Comparison of ENCODE assay signal across 28 cellular contexts in the genomic region with DNA sequence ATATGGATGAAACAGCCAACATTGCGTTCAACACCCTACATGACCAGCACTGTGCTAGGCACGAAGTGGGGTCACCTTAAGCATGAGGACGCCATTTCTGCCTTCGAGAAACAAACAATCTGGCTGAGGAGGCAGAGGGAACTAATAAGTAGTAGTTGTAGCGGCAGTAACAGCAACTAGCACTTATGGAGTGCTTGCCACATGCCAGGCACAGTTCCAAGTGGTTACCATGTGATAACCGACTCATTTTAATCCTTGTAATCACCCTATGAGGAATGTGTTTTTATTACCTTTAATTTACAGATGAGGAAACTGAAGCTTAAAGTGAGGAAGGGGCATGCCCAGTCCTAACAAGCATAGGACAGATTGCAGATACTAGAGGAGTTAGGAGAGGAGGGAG. TPM values are rescaled to one million over a fixed set of nuclear protein-coding genes. Genes with fewer than 3 reads are reported as not detected.
DNase-seq lines count a peak whose midpoint lies in the region; FAIRE-seq and TF ChIP-seq lines count a peak whose summit lies in the region.
"Had no signal": no experiment of that assay in that cellular context is flagged by ENCODE, and none has a peak within 500 bp of the region (broad histone marks: within the 10 kb centered on the region; RNA-seq: fewer than 3 reads in every experiment).

No MANE protein-coding gene starts in this region.

- no peak overlapping the region for H3K4me3 ChIP-seq in keratinocyte (ENCODE audit: control insufficient read depth in 2 of 3, extremely low read depth in 1 of 3, insufficient read depth in 2 of 3, low read depth in 1 of 3, low read length in 3 of 3)
- H3K4me3 ChIP-seq: prostate gland, SK-N-MC, smooth muscle cell had no signal

- no peaks in the 10 kb centered on the region for H3K36me3 Mint-ChIP-seq in endothelial cell (ENCODE audit: low read depth, unreplicated experiment)

- DNase-seq in DMS 273 (lab: John Stamatoyannopoulos, UW; ENCODE audit: unreplicated experiment) (peak; percentile 55), DMS 273 treated with DMSO at 0.1 percent for 48 hours (lab: John Stamatoyannopoulos, UW) (no peak), NCI-H1694 (lab: John Stamatoyannopoulos, UW) (peak; percentile 69), astrocyte of the hippocampus (ENCODE audit: low read depth, low spot score) (peak; percentile 67), keratinocyte (ENCODE audit: low read depth, low spot score) (no peak), endothelial cell (ENCODE audit: low spot score) (no peak), MV-4-11 (lab: John Stamatoyannopoulos, UW) (no peak)
- no peak for DNase-seq in central memory CD4-positive, alpha-beta T cell
- DNase-seq: activated CD4-positive, CD25-positive, alpha-beta regulatory T cell; activated CD8-positive, alpha-beta T cell treated with anti-CD3 and anti-CD28 coated beads for 36 hours; activated naive CD4-positive, alpha-beta T cell treated with anti-CD3 and anti-CD28 coated beads for 36 hours; activated T-cell treated with anti-CD3 and anti-CD28 coated beads, Interleukin-2, amount 50 U/mL, for 24 hours; BE2C; endodermal cell; Kasumi-1; NCI-H1436 treated with DMSO at 0.1 percent for 48 hours; NCI-H748 treated with DMSO at 0.1 percent for 48 hours; stimulated activated CD4-positive, alpha-beta T cell treated with anti-CD3 and anti-CD28 coated beads, Interleukin-4, amount 100 ng/mL, for 24 hours had no signal

- H3K27ac Mint-ChIP-seq in endothelial cell (ENCODE audit: unreplicated experiment) = no peak overlapping the region
- H3K27ac Mint-ChIP-seq: activated CD8-positive, alpha-beta T cell treated with anti-CD3 and anti-CD28 coated beads for 36 hours; activated naive CD4-positive, alpha-beta T cell treated with anti-CD3 and anti-CD28 coated beads for 36 hours; activated T-cell treated with anti-CD3 and anti-CD28 coated beads, Interleukin-2, amount 50 U/mL, for 24 hours; endodermal cell had no signal

- no peaks in the 10 kb centered on the region for H3K79me2 ChIP-seq in keratinocyte (ENCODE audit: control insufficient read depth, insufficient read depth, low read length)

- no peaks in the 10 kb centered on the region for H3K9me3 Mint-ChIP-seq in endothelial cell (ENCODE audit: unreplicated experiment)
- H3K9me3 Mint-ChIP-seq: activated CD8-positive, alpha-beta T cell treated with anti-CD3 and anti-CD28 coated beads for 36 hours; activated naive CD4-positive, alpha-beta T cell treated with anti-CD3 and anti-CD28 coated beads for 36 hours; activated T-cell treated with anti-CD3 and anti-CD28 coated beads, Interleukin-2, amount 50 U/mL, for 24 hours; endodermal cell; neural crest cell had no signal

- no peaks in the 10 kb centered on the region for H3K9me3 ChIP-seq in keratinocyte (ENCODE audit: control insufficient read depth, low read depth, low read length)
- H3K9me3 ChIP-seq: BE2C, prostate gland had no signal

- peak; percentile 20 for FAIRE-seq in keratinocyte (lab: Jason Lieb, UNC)
- FAIRE-seq: colon, frontal cortex, G401.6, H54, urothelium cell line had no signal

- dilution Hi-C loops in keratinocyte (cut with MboI; ENCODE audit: extremely low pct_ligation_motif_present, low sequenced_read_pairs) = no loop called here

- no peaks in the 10 kb centered on the region for H4K20me1 ChIP-seq in keratinocyte (ENCODE audit: control insufficient read depth, extremely low read depth, insufficient read depth, low read length)

- peaks cover 13% of the 10 kb centered on the region for H3K4me1 ChIP-seq in keratinocyte (ENCODE audit: control insufficient read depth, extremely low read depth, insufficient read depth, low read length)
- H3K4me1 ChIP-seq: BE2C, prostate gland had no signal

- no peaks in the 10 kb centered on the region for H3K4me1 Mint-ChIP-seq in endothelial cell (ENCODE audit: unreplicated experiment)
- H3K4me1 Mint-ChIP-seq: endodermal cell, neural crest cell had no signal

- no peak overlapping the region for H2AFZ ChIP-seq in keratinocyte (ENCODE audit: control insufficient read depth, low read length)

- no peak overlapping the region for H3K4me3 Mint-ChIP-seq in endothelial cell (ENCODE audit: unreplicated experiment)
- H3K4me3 Mint-ChIP-seq: activated CD8-positive, alpha-beta T cell treated with anti-CD3 and anti-CD28 coated beads for 36 hours; activated naive CD4-positive, alpha-beta T cell treated with anti-CD3 and anti-CD28 coated beads for 36 hours; activated T-cell treated with anti-CD3 and anti-CD28 coated beads, Interleukin-2, amount 50 U/mL, for 24 hours; endodermal cell; neural crest cell had no signal

- no peaks in the 10 kb centered on the region for H3K9me1 ChIP-seq in keratinocyte (ENCODE audit: control insufficient read depth, extremely low read depth, insufficient read depth, low read length)

- H3K36me3 ChIP-seq in keratinocyte (ENCODE audit: control insufficient read depth in 2 of 2, extremely low read depth in 1 of 2, insufficient read depth in 2 of 2, low read length in 2 of 2) = no peaks in the 10 kb centered on the region
- H3K36me3 ChIP-seq: BE2C, prostate gland had no signal

- no peak overlapping the region for H3K4me2 ChIP-seq in keratinocyte (ENCODE audit: control insufficient read depth, extremely low read depth, insufficient read depth, low read depth, low read length)
- H3K4me2 ChIP-seq: smooth muscle cell had no signal

- H3K27me3 Mint-ChIP-seq in endothelial cell (ENCODE audit: unreplicated experiment) = peaks cover 1% of the 10 kb centered on the region

- TF ChIP-seq CTCF in keratinocyte (optimal IDR thresholded peaks at IDR 0.05 in 1 of 3, IDR thresholded peaks at IDR 0.05 in 1 of 3, conservative IDR thresholded peaks at IDR 0.05 in 1 of 3; ENCODE audit: extremely low read depth in 1 of 3, insufficient read depth in 2 of 3, low read length in 3 of 3) (no peak), endothelial cell (IDR thresholded peaks at IDR 0.05; ENCODE audit: unreplicated experiment) (no peak)

- H3K9ac ChIP-seq in keratinocyte (ENCODE audit: control insufficient read depth, extremely low read depth, insufficient read depth, low read length) = no peak overlapping the region

- H3K27me3 ChIP-seq in keratinocyte (ENCODE audit: control insufficient read depth, extremely low read depth, insufficient read depth, low read length) = no peaks in the 10 kb centered on the region
- H3K27me3 ChIP-seq: BE2C had no signal

- H3K27ac ChIP-seq in keratinocyte (ENCODE audit: control insufficient read depth, insufficient read depth, low read length) = no peak overlapping the region
- H3K27ac ChIP-seq: 22Rv1, prostate gland, SK-N-MC had no signal

RNA-seq across cellular contexts. Expression of a gene that starts 33.7 kb away (rescaled TPM):
- polyA plus RNA-seq in keratinocyte = 0.21 to 0.73 TPM (median 0.63 TPM) in 3 replicates
- 0.52 TPM for polyA plus RNA-seq in keratinocyte (2011; ENCODE audit: low read depth)
- 0.56 and 0.61 TPM in 2 replicates for polyA plus RNA-seq in keratinocyte (2011; cell fraction: cytosol; rRNA removed)
- 0.65 and 0.69 TPM in 2 replicates for polyA plus RNA-seq in keratinocyte (2011; cell fraction: nucleus; rRNA removed)
- polyA plus RNA-seq in keratinocyte (2012; ENCODE audit: low replicate concordance) = 0.61 and 0.66 TPM in 2 replicates
- 1.3 to 3.7 TPM (median 3.7 TPM) in 3 replicates for polyA minus RNA-seq in keratinocyte
- polyA minus RNA-seq in keratinocyte (2011; cell fraction: cytosol; rRNA and poly(A)+ RNA removed) = 1.2 TPM
- 1.6 and 1.9 TPM in 2 replicates for polyA minus RNA-seq in keratinocyte (2011; cell fraction: nucleus; rRNA and poly(A)+ RNA removed)
- total RNA-seq in endothelial cell (ENCODE audit: unreplicated experiment) = 0.15 TPM
- total RNA-seq: activated CD8-positive, alpha-beta T cell treated with anti-CD3 and anti-CD28 coated beads for 36 hours; activated naive CD4-positive, alpha-beta T cell treated with anti-CD3 and anti-CD28 coated beads for 36 hours had no signal

Comparison
In these comparisons a context has a peak if more than half of its experiments do, and no peak if none do; other contexts are left out.
1. DNase-seq: peak in DMS 273 (single experiment), NCI-H1694 (single experiment) and astrocyte of the hippocampus (single experiment); none in DMS 273 treated with DMSO at 0.1 percent for 48 hours (single experiment), keratinocyte (single experiment), endothelial cell (single experiment), MV-4-11 (single experiment) and central memory CD4-positive, alpha-beta T cell (single experiment).